Comparison of ENCODE assay signal across 17 cellular contexts in the genomic region with DNA sequence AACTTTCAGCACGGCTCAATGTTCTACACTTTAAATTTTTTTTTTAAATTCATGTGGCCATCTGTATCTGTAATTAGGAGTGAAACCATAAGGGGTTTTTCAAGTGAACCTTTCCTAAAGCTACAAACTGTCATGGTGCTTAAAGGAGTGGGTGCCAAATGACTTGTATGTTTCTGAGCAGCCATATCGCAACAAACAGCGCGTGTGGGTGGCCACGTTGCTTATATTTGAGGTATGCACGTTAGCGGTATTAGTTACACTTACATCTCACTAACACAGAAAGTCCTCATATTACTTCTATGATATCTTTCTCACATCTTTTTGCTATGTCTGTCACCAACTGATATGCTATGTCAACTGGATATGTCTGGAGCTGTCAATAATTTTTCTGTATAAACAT.
DNase-seq lines count a peak whose midpoint lies in the region; FAIRE-seq and TF ChIP-seq lines count a peak whose summit lies in the region.
"Had no signal": no experiment of that assay in that cellular context is flagged by ENCODE, and none has a peak within 500 bp of the region (broad histone marks: within the 10 kb centered on the region; RNA-seq: fewer than 3 reads in every experiment).

No MANE protein-coding gene starts in this region.

- intact Hi-C loops in esophagus squamous epithelium (cut with DNase I): no loop called here

- peaks cover 29% of the 10 kb centered on the region for H3K4me1 Mint-ChIP-seq in nephron
- no peaks in the 10 kb centered on the region for H3K4me1 Mint-ChIP-seq in glutamatergic neuron (ENCODE audit: low read depth, unreplicated experiment)
- H3K4me1 Mint-ChIP-seq: CD4-positive, CD25-positive, alpha-beta regulatory T cell had no signal

- no peaks in the 10 kb centered on the region for H3K27me3 ChIP-seq in bronchial epithelial cell (ENCODE audit: control insufficient read depth, insufficient read depth, low read length)
- peaks cover 0 to 6% (median 0%) of the 10 kb centered on the region in 4 donors for H3K27me3 ChIP-seq in esophagus squamous epithelium
- H3K27me3 ChIP-seq: BLaER1 had no signal

- TF ChIP-seq CTCF in bronchial epithelial cell (IDR thresholded peaks at IDR 0.05; ENCODE audit: insufficient read depth, low read length, severe bottlenecking) (no peak), nephron (IDR thresholded peaks at IDR 0.05; ENCODE audit: unreplicated experiment in 3 of 3) (no peak), esophagus squamous epithelium (IDR thresholded peaks at IDR 0.05) (no peak), glutamatergic neuron (IDR thresholded peaks at IDR 0.05; ENCODE audit: partially characterized antibody, unreplicated experiment) (no peak)

- H3K27me3 Mint-ChIP-seq in nephron (ENCODE audit: low read depth) (no peaks in the 10 kb centered on the region), glutamatergic neuron (ENCODE audit: unreplicated experiment) (no peaks in the 10 kb centered on the region)

- H3K36me3 Mint-ChIP-seq in nephron (ENCODE audit: low read depth): no peaks in the 10 kb centered on the region
- no peaks in the 10 kb centered on the region for H3K36me3 Mint-ChIP-seq in glutamatergic neuron (ENCODE audit: unreplicated experiment)
- H3K36me3 Mint-ChIP-seq: CD4-positive, CD25-positive, alpha-beta regulatory T cell had no signal

- FAIRE-seq in bronchial epithelial cell (lab: Jason Lieb, UNC): no peak
- FAIRE-seq: GM12878, GM18507 had no signal

- DNase-seq in DMS 273 (lab: John Stamatoyannopoulos, UW; ENCODE audit: unreplicated experiment) (peak; percentile 15), DMS 273 treated with DMSO at 0.1 percent for 48 hours (lab: John Stamatoyannopoulos, UW) (no peak), NCI-H524 (lab: John Stamatoyannopoulos, UW) (peak; percentile 19 to 79), bronchial epithelial cell (ENCODE audit: low read depth) (peak; percentile 23), esophagus squamous epithelium (lab: John Stamatoyannopoulos, UW) (no peak), glutamatergic neuron (no peak), CD1c-positive myeloid dendritic cell (ENCODE audit: extremely low spot score) (no peak)
- DNase-seq: AML-193; CD4-positive, CD25-positive, alpha-beta regulatory T cell; DMS79; H7 had no signal

- no peak for TF ChIP-seq POLR2A in esophagus squamous epithelium (IDR thresholded peaks at IDR 0.05)

- H3K4me3 ChIP-seq in bronchial epithelial cell (ENCODE audit: low read depth, low read length) (no peak overlapping the region), esophagus squamous epithelium (no peak overlapping the region)
- H3K4me3 ChIP-seq: BLaER1, GM12878, GM23248 had no signal

- 73 to 76% methylated on average over 7 of the region's 7 CpGs for WGBS in esophagus squamous epithelium, 2 donors

- H3K4me1 ChIP-seq in esophagus squamous epithelium: no peaks in the 10 kb centered on the region
- H3K4me1 ChIP-seq: BLaER1 had no signal

- H3K27ac ChIP-seq in esophagus squamous epithelium: no peak overlapping the region
- H3K27ac ChIP-seq: 22Rv1, BLaER1, GM23248 had no signal

- H3K36me3 ChIP-seq in bronchial epithelial cell (ENCODE audit: control insufficient read depth, insufficient read depth, low read length) (no peaks in the 10 kb centered on the region), esophagus squamous epithelium (no peaks in the 10 kb centered on the region)
- H3K36me3 ChIP-seq: BLaER1 had no signal

- H3K9me3 Mint-ChIP-seq in nephron (no peaks in the 10 kb centered on the region), glutamatergic neuron (ENCODE audit: unreplicated experiment) (no peaks in the 10 kb centered on the region)

- H3K4me3 Mint-ChIP-seq in nephron (peak overlapping the region in 1 of 3 experiments; percentile 18), glutamatergic neuron (ENCODE audit: unreplicated experiment) (no peak overlapping the region)
- H3K4me3 Mint-ChIP-seq: CD4-positive, CD25-positive, alpha-beta regulatory T cell had no signal

- no peaks in the 10 kb centered on the region for H3K9me3 ChIP-seq in esophagus squamous epithelium
- H3K9me3 ChIP-seq: BLaER1 had no signal

- H3K27ac Mint-ChIP-seq in nephron (peak overlapping the region in 2 of 3 experiments; percentile 9 to 63), glutamatergic neuron (ENCODE audit: unreplicated experiment) (no peak overlapping the region)
- H3K27ac Mint-ChIP-seq: CD4-positive, CD25-positive, alpha-beta regulatory T cell had no signal

Comparison
In these comparisons a context has a peak if more than half of its experiments do, and no peak if none do; other contexts are left out.
1. DNase-seq: peak in DMS 273 (single experiment), NCI-H524 (2 of 2) and bronchial epithelial cell (single experiment); none in DMS 273 treated with DMSO at 0.1 percent for 48 hours (single experiment), esophagus squamous epithelium (single experiment), glutamatergic neuron (single experiment) and CD1c-positive myeloid dendritic cell (single experiment).